ENCODE assay signal across 1 cellular context in the genomic region with DNA sequence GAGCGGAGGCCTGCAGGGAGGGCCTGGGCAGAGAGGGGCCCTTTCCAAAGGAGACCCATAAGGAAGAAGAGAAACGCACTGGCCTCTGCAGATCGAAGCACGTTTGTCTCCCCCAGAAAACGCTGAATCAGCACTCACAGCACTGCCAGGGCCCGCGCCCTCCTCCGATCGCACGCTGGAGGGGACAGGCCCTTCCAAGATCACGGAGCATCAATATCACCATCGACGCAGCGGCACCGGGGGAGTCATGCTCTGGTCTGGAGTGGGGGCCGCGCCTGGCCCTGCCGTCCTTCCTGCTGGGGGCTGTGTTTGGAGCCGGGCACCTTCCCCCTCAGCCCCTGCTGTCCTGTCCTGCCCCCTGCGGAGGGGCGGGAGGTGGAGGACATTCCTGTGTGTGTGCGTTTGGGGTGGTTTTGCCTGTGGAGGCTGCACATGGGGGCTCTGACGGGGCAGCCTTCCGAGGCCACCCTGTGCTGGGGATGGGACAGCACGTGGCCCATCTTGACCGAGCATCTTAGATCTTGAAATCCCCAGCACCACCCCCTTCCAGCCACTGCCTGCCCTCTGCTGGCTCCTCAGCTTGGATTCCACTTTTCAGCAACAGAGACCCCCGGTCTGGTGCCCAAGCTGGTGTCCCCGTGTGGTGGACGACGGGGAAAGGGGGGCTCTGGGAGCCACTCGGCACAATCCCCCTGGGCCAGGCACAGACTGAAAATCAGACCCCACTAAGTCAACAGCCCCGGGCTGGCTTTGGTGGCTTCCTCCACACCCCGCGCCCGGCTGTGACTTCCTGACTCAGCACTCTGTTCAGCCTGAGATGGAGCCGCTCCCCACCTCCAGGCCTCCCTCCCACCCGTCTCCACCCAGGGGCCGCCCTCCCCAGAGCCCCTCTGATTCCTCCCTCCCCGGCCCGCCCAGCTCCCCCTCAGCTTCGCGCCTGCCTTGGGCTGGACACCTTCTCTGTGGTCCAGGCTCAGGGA.
TF ChIP-seq lines count a peak whose summit lies in the region.

No MANE protein-coding gene starts in this region.

TF ChIP-seq in GM23338, 12 proteins besides CTCF, POLR2A, EP300 and RAD21 (continued from another document):
- TF ChIP-seq, protein P1, sequence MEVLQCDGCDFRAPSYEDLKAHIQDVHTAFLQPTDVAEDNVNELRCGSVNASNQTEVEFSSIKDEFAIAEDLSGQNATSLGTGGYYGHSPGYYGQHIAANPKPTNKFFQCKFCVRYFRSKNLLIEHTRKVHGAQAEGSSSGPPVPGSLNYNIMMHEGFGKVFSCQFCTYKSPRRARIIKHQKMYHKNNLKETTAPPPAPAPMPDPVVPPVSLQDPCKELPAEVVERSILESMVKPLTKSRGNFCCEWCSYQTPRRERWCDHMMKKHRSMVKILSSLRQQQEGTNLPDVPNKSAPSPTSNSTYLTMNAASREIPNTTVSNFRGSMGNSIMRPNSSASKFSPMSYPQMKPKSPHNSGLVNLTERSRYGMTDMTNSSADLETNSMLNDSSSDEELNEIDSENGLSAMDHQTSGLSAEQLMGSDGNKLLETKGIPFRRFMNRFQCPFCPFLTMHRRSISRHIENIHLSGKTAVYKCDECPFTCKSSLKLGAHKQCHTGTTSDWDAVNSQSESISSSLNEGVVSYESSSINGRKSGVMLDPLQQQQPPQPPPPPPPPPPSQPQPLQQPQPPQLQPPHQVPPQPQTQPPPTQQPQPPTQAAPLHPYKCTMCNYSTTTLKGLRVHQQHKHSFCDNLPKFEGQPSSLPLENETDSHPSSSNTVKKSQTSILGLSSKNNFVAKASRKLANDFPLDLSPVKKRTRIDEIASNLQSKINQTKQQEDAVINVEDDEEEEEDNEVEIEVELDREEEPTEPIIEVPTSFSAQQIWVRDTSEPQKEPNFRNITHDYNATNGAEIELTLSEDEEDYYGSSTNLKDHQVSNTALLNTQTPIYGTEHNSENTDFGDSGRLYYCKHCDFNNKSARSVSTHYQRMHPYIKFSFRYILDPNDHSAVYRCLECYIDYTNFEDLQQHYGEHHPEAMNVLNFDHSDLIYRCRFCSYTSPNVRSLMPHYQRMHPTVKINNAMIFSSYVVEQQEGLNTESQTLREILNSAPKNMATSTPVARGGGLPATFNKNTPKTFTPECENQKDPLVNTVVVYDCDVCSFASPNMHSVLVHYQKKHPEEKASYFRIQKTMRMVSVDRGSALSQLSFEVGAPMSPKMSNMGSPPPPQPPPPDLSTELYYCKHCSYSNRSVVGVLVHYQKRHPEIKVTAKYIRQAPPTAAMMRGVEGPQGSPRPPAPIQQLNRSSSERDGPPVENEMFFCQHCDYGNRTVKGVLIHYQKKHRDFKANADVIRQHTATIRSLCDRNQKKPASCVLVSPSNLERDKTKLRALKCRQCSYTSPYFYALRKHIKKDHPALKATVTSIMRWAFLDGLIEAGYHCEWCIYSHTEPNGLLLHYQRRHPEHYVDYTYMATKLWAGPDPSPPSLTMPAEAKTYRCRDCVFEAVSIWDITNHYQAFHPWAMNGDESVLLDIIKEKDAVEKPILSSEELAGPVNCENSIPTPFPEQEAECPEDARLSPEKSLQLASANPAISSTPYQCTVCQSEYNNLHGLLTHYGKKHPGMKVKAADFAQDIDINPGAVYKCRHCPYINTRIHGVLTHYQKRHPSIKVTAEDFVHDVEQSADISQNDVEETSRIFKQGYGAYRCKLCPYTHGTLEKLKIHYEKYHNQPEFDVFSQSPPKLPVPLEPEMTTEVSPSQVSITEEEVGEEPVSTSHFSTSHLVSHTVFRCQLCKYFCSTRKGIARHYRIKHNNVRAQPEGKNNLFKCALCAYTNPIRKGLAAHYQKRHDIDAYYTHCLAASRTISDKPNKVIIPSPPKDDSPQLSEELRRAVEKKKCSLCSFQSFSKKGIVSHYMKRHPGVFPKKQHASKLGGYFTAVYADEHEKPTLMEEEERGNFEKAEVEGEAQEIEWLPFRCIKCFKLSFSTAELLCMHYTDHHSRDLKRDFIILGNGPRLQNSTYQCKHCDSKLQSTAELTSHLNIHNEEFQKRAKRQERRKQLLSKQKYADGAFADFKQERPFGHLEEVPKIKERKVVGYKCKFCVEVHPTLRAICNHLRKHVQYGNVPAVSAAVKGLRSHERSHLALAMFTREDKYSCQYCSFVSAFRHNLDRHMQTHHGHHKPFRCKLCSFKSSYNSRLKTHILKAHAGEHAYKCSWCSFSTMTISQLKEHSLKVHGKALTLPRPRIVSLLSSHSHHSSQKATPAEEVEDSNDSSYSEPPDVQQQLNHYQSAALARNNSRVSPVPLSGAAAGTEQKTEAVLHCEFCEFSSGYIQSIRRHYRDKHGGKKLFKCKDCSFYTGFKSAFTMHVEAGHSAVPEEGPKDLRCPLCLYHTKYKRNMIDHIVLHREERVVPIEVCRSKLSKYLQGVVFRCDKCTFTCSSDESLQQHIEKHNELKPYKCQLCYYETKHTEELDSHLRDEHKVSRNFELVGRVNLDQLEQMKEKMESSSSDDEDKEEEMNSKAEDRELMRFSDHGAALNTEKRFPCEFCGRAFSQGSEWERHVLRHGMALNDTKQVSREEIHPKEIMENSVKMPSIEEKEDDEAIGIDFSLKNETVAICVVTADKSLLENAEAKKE (CRISPR knock-in tag; IDR thresholded peaks at IDR 0.05) = no peak
- TF ChIP-seq, protein P2, sequence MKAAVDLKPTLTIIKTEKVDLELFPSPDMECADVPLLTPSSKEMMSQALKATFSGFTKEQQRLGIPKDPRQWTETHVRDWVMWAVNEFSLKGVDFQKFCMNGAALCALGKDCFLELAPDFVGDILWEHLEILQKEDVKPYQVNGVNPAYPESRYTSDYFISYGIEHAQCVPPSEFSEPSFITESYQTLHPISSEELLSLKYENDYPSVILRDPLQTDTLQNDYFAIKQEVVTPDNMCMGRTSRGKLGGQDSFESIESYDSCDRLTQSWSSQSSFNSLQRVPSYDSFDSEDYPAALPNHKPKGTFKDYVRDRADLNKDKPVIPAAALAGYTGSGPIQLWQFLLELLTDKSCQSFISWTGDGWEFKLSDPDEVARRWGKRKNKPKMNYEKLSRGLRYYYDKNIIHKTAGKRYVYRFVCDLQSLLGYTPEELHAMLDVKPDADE (IDR thresholded peaks at IDR 0.05) = no peak
- no peak for TF ChIP-seq CREB1 (CRISPR knock-in tag; IDR thresholded peaks at IDR 0.05; ENCODE audit: low read depth)
- TF ChIP-seq EZH2phosphoT487 (IDR thresholded peaks at IDR 0.05; ENCODE audit: unreplicated experiment) = no peak
- no peak for TF ChIP-seq JUNB (IDR thresholded peaks at IDR 0.05; ENCODE audit: unreplicated experiment)
TF ChIP-seq in GM23338: peak in this region for 0.
